Comparison of ENCODE assay signal across 10 cellular contexts in the genomic region with DNA sequence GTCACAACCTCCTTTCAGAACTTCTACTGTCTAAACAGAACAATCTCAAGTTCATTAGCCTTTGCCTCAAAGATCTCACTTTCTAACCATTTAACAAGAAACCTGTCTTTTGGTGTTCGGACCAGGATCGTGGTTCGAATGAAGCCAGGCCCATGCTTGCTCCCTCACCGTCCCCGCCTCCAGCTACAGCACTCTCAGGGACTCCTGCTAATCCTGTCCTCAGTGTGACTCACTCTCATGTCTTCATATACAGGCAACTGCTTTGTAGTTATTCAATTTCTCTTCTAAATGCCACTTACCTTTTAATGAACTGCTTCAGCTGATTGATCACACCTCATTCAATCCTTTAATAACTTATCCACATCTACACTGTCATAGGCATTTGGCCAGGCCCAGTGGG. TPM values are rescaled to one million over a fixed set of nuclear protein-coding genes. Genes with fewer than 3 reads are reported as not detected.
A peak's percentile ranks its signal among the peaks of the same experiment; 100 is the strongest.
DNase-seq lines count a peak whose midpoint lies in the region; ATAC-seq and TF ChIP-seq lines count a peak whose summit lies in the region.
"Had no signal": no experiment of that assay in that cellular context is flagged by ENCODE, and none has a peak within 500 bp of the region (broad histone marks: within the 10 kb centered on the region; RNA-seq: fewer than 3 reads in every experiment).

No MANE protein-coding gene starts in this region.

- in situ Hi-C loops in KBM-7 (cut with MboI; ENCODE audit: low pct_unique_long_range_greater_than_20kb, low sequenced_read_pairs): loop anchor here (25.0 kb wide), 1 partner anchor 224 kb away; no protein-coding TSS in a partner anchor

- H3K4me3 Mint-ChIP-seq in nephron progenitor cell: no peak overlapping the region

- H3K4me1 Mint-ChIP-seq in nephron progenitor cell: peaks cover 96% of the 10 kb centered on the region

- H3K27ac ChIP-seq in DND-41 (ENCODE audit: low read length) (0 out of 2 replicates have a peak overlapping the region, but pooled peaks have one; percentile 9), KMS-11 (peak overlapping the region; percentile 91), adrenal gland (peak overlapping the region in 2 of 5 donors; percentile 24 to 31), testis (peak overlapping the region in 1 of 2 donors; percentile 17)

- H3K27ac Mint-ChIP-seq in nephron progenitor cell: peak overlapping the region; percentile 55

- H3K27me3 ChIP-seq in DND-41 (ENCODE audit: insufficient read depth, low read length, poor library complexity): no peaks in the 10 kb centered on the region
- H3K27me3 ChIP-seq in KMS-11 (ENCODE audit: insufficient read depth, low read depth): no peaks in the 10 kb centered on the region
- no peaks in the 10 kb centered on the region for H3K27me3 ChIP-seq in adrenal gland
- H3K27me3 ChIP-seq in testis: no peaks in the 10 kb centered on the region
- H3K27me3 ChIP-seq: heart left ventricle had no signal

- no peak overlapping the region for H3K4me3 ChIP-seq in DND-41 (ENCODE audit: low read depth in 1 of 2, low read length in 2 of 2)
- no peak overlapping the region for H3K4me3 ChIP-seq in KMS-11 (IDR thresholded peaks at IDR 0.05; ENCODE audit: insufficient read depth, low read depth, low read length)
- no peak overlapping the region for H3K4me3 ChIP-seq in adrenal gland
- no peak overlapping the region for H3K4me3 ChIP-seq in testis
- H3K4me3 ChIP-seq: heart left ventricle had no signal

- H3K79me2 ChIP-seq in DND-41 (ENCODE audit: insufficient read depth, low read length) (peaks cover 33% of the 10 kb centered on the region), KMS-11 (ENCODE audit: insufficient read depth, low read depth) (peaks cover 81% of the 10 kb centered on the region)

- peaks cover 30% of the 10 kb centered on the region for H3K36me3 ChIP-seq in DND-41 (ENCODE audit: insufficient read depth, low read length)
- no peaks in the 10 kb centered on the region; the same call in 1 of the 2 replicates for H3K36me3 ChIP-seq in KMS-11 (ENCODE audit: insufficient read depth)
- peaks cover 0 to 11% of the 10 kb centered on the region in 2 donors for H3K36me3 ChIP-seq in adrenal gland (replicated peaks in 1 of 2)
- no peaks in the 10 kb centered on the region for H3K36me3 ChIP-seq in testis (ENCODE audit: low read depth, missing control alignments)

- no peak for DNase-seq in DND-41
- peak in 4 of 7 donors; percentile 54 to 66 (median 60) for DNase-seq in adrenal gland
- no peak for DNase-seq in nephron progenitor cell
- no peak for DNase-seq in KBM-7
- DNase-seq in testis: no peak
- DNase-seq: DMS79, heart left ventricle, NCI-H2171 treated with DMSO at 0.1 percent for 48 hours had no signal

- H2AFZ ChIP-seq in DND-41 (ENCODE audit: low read depth, low read length) (no peak overlapping the region), KMS-11 (ENCODE audit: low read depth) (no peak overlapping the region)

- TF ChIP-seq POLR2A in adrenal gland (IDR thresholded peaks at IDR 0.05) (no peak), testis (IDR thresholded peaks at IDR 0.05) (no peak)

- H3K4me1 ChIP-seq in DND-41 (ENCODE audit: insufficient read depth, low read length): no peaks in the 10 kb centered on the region
- peaks cover 89% of the 10 kb centered on the region for H3K4me1 ChIP-seq in KMS-11 (ENCODE audit: low read depth, poor library complexity, severe bottlenecking)
- H3K4me1 ChIP-seq in adrenal gland (replicated peaks in 1 of 2): peaks cover 17 to 46% of the 10 kb centered on the region in 2 donors
- H3K4me1 ChIP-seq in testis: peaks cover 37% of the 10 kb centered on the region

- H3K9ac ChIP-seq in DND-41 (ENCODE audit: low read depth, low read length): no peak overlapping the region
- H3K9ac ChIP-seq in KMS-11: peak overlapping the region; percentile 72

- H3K36me3 Mint-ChIP-seq in nephron progenitor cell (ENCODE audit: low read depth): peaks cover 43% of the 10 kb centered on the region

- H4K20me1 ChIP-seq in DND-41 (ENCODE audit: insufficient read depth, low read length) (peaks cover 32% of the 10 kb centered on the region), KMS-11 (ENCODE audit: insufficient read depth) (no peaks in the 10 kb centered on the region)

- intact Hi-C loops in adrenal gland (cut with DNase I): no loop called here
- intact Hi-C loops in testis (cut with DNase I; ENCODE audit: low total_unique reads): no loop called here

- ATAC-seq in DND-41 (ENCODE audit: insufficient read depth, low read depth) (no peak), HG03354 (IDR thresholded peaks at IDR 0.05; ENCODE audit: poor library complexity, severe bottlenecking, unreplicated experiment) (no peak)

- WGBS in adrenal gland, 4 donors: 36 to 55% (median 49%) methylated on average over 5 of the region's 5 CpGs
- WGBS in testis, 2 donors: 95% methylated on average over 5 of the region's 5 CpGs

- no peaks in the 10 kb centered on the region for H3K9me3 Mint-ChIP-seq in nephron progenitor cell

- TF ChIP-seq CTCF in DND-41 (IDR thresholded peaks at IDR 0.05; ENCODE audit: borderline replicate concordance, extremely low read depth, low read length, poor library complexity, severe bottlenecking): no peak
- 0 out of 2 replicates have a peak, but pooled peaks have one; percentile 3 for TF ChIP-seq CTCF in KMS-11 (conservative IDR thresholded peaks at IDR 0.05; ENCODE audit: low read depth, low read length)
- no peak for TF ChIP-seq CTCF in adrenal gland (IDR thresholded peaks at IDR 0.05)
- no peak for TF ChIP-seq CTCF in nephron progenitor cell (IDR thresholded peaks at IDR 0.05)
- TF ChIP-seq CTCF in testis (IDR thresholded peaks at IDR 0.05): no peak

- H3K9me3 ChIP-seq in DND-41 (ENCODE audit: insufficient read depth, low read length, severe bottlenecking): no peaks in the 10 kb centered on the region
- no peaks in the 10 kb centered on the region for H3K9me3 ChIP-seq in adrenal gland (replicated peaks in 1 of 3)
- H3K9me3 ChIP-seq in testis: no peaks in the 10 kb centered on the region
- H3K9me3 ChIP-seq: heart left ventricle had no signal

- H3K4me2 ChIP-seq in DND-41 (ENCODE audit: insufficient read depth, low read length): no peak overlapping the region
- peak overlapping the region; percentile 81 for H3K4me2 ChIP-seq in KMS-11

- H3K27me3 Mint-ChIP-seq in nephron progenitor cell (ENCODE audit: low read depth, poor library complexity): no peaks in the 10 kb centered on the region

RNA-seq across cellular contexts. Expression of gene SERTAD2, which starts 15.8 kb away (rescaled TPM):
- total RNA-seq in adrenal gland (10 to 100 TPM in 6 of 8 donors, 1 to 10 TPM in 2; 6.5 to 15.8 (median 13.0) TPM), testis (10 to 100 TPM; 41.4 to 41.7 TPM)
- polyA plus RNA-seq in adrenal gland (10 to 100 TPM in 1 of 3 donors, 1 to 10 TPM in 2; 5.1 to 18.3 (median 9.5) TPM), testis (ENCODE audit: insufficient read depth, low read depth, low replicate concordance) (24.8 TPM)

Comparison
In these comparisons a context has a peak if more than half of its experiments do, and no peak if none do; other contexts are left out.
1. DNase-seq: peak in adrenal gland (4 of 7); none in DND-41 (single experiment), nephron progenitor cell (single experiment), KBM-7 (single experiment) and testis (single experiment).